ENCODE assay signal across 26 cellular contexts in the genomic region with DNA sequence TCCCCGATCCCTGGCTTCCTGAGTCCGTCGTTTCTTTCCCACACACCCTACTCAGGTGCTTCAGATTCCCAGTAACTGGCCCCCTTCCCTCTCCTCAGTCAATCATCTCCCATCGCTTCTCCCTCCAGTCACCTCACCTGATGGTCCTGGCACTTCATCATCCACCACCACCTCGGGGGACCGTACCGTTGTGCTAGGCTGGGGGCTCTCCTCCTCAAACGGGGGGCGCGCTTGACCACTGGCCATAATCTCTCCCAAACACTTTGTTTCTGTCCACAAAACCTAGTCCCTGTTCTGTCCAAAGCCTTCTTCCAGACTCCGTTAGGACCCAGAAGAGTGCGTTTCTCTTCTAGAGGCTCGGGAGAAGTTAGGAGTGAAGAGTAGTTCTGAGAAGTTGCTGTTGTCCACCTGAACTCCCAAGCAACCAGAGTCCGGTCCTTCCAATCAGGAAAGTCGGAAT. TPM values are rescaled to one million over a fixed set of nuclear protein-coding genes. Genes with fewer than 3 reads are reported as not detected.
A peak's percentile ranks its signal among the peaks of the same experiment; 100 is the strongest.
DNase-seq lines count a peak whose midpoint lies in the region; ATAC-seq and TF ChIP-seq lines count a peak whose summit lies in the region.
"Had no signal": no experiment of that assay in that cellular context is flagged by ENCODE, and none has a peak within 500 bp of the region (broad histone marks: within the 10 kb centered on the region; RNA-seq: fewer than 3 reads in every experiment).

A gene with protein sequence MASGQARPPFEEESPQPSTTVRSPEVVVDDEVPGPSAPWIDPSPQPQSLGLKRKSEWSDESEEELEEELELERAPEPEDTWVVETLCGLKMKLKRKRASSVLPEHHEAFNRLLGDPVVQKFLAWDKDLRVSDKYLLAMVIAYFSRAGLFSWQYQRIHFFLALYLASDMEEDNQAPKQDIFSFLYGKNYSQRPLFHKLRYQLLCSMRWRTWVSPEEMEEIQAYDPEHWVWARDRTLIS (minus strand): TSS at position 410 of the 460 bp plus-strand sequence. CDS start 164 bp downstream, at position 246.

- TF ChIP-seq EP300 in esophagus muscularis mucosa (IDR thresholded peaks at IDR 0.05), result no peak

- H3K4me1 ChIP-seq in Caco-2, result no peaks in the 10 kb centered on the region
- H3K4me1 ChIP-seq in esophagus muscularis mucosa, result no peaks in the 10 kb centered on the region
- no peaks in the 10 kb centered on the region for H3K4me1 ChIP-seq in body of pancreas
- H3K4me1 ChIP-seq: A549; BE2C; BLaER1 treated with 17β-estradiol and CSF1 and Interleukin-3, amounts not matched to agents 10 nM and 100 nM; HAP-1 had no signal

- TF ChIP-seq POLR2A in esophagus muscularis mucosa (IDR thresholded peaks at IDR 0.05; ENCODE audit: low read depth) (no peak), body of pancreas (IDR thresholded peaks at IDR 0.05) (no peak)

- H3K27me3 ChIP-seq in Caco-2 (replicated peaks; ENCODE audit: control insufficient read depth, insufficient read depth, low read length) (no peaks in the 10 kb centered on the region), esophagus muscularis mucosa (peaks cover 0 to 11% (median 0%) of the 10 kb centered on the region in 4 donors), body of pancreas (no peaks in the 10 kb centered on the region)
- H3K27me3 ChIP-seq: BLaER1 treated with 17β-estradiol and CSF1 and Interleukin-3, amounts not matched to agents 10 nM and 100 nM had no signal

- peaks cover 30% of the 10 kb centered on the region for H3K27me3 Mint-ChIP-seq in Caco-2 (ENCODE audit: insufficient read depth, unreplicated experiment)
- peaks cover 71% of the 10 kb centered on the region for H3K27me3 Mint-ChIP-seq in T-helper 17 cell
- H3K27me3 Mint-ChIP-seq in osteocyte (ENCODE audit: unreplicated experiment), result peaks cover 63% of the 10 kb centered on the region
- peaks cover 17% of the 10 kb centered on the region for H3K27me3 Mint-ChIP-seq in activated T-cell treated with anti-CD3 and anti-CD28 coated beads, Interleukin-2, amount 50 U/mL, for 24 hours
- H3K27me3 Mint-ChIP-seq in activated CD4-positive, alpha-beta T cell treated with anti-CD3 and anti-CD28 coated beads, Interleukin-2, amount 10 ng/mL, durations not matched to agents 7 days and 5 days, result peaks cover 23% of the 10 kb centered on the region
- H3K27me3 Mint-ChIP-seq in activated T-cell treated with anti-CD3 and anti-CD28 coated beads, Interleukin-2, amount 50 U/mL, for 4 hours (ENCODE audit: low read depth), result peaks cover 18% of the 10 kb centered on the region

- H3K9me3 Mint-ChIP-seq in Caco-2 (ENCODE audit: unreplicated experiment) (no peaks in the 10 kb centered on the region), osteocyte (ENCODE audit: unreplicated experiment) (no peaks in the 10 kb centered on the region)
- H3K9me3 Mint-ChIP-seq in activated T-cell treated with anti-CD3 and anti-CD28 coated beads, Interleukin-2, amount 50 U/mL, for 24 hours, result no peaks in the 10 kb centered on the region
- H3K9me3 Mint-ChIP-seq in activated CD4-positive, alpha-beta T cell treated with anti-CD3 and anti-CD28 coated beads, Interleukin-2, amount 10 ng/mL, durations not matched to agents 7 days and 5 days, result no peaks in the 10 kb centered on the region
- peaks cover 7% of the 10 kb centered on the region for H3K9me3 Mint-ChIP-seq in activated T-cell treated with anti-CD3 and anti-CD28 coated beads, Interleukin-2, amount 50 U/mL, for 4 hours
- H3K9me3 Mint-ChIP-seq: CD4-positive, alpha-beta T cell; CD8-positive, alpha-beta memory T cell; HFFc6 had no signal

- H3K4me1 Mint-ChIP-seq in Caco-2 (ENCODE audit: low read depth, unreplicated experiment) (no peaks in the 10 kb centered on the region), T-helper 17 cell (peaks cover 3% of the 10 kb centered on the region), osteocyte (ENCODE audit: unreplicated experiment) (no peaks in the 10 kb centered on the region)
- H3K4me1 Mint-ChIP-seq in activated T-cell treated with anti-CD3 and anti-CD28 coated beads, Interleukin-2, amount 50 U/mL, for 24 hours (ENCODE audit: low read depth), result no peaks in the 10 kb centered on the region
- H3K4me1 Mint-ChIP-seq in activated CD4-positive, alpha-beta T cell treated with anti-CD3 and anti-CD28 coated beads, Interleukin-2, amount 10 ng/mL, durations not matched to agents 7 days and 5 days, result no peaks in the 10 kb centered on the region
- no peaks in the 10 kb centered on the region for H3K4me1 Mint-ChIP-seq in activated T-cell treated with anti-CD3 and anti-CD28 coated beads, Interleukin-2, amount 50 U/mL, for 4 hours (ENCODE audit: low read depth)
- H3K4me1 Mint-ChIP-seq: CD14-positive monocyte; CD8-positive, alpha-beta memory T cell had no signal

- no peak within 1 kb of the TSS for H3K27ac ChIP-seq in esophagus muscularis mucosa (replicated peaks in 1 of 4)
- no peak within 1 kb of the TSS for H3K27ac ChIP-seq in body of pancreas
- H3K27ac ChIP-seq: A549; BLaER1 treated with 17β-estradiol and CSF1 and Interleukin-3, amounts not matched to agents 10 nM and 100 nM had no signal

- POLR2A ChIA-PET in Caco-2 (lab: Charles Lee), result no interaction called here
- POLR2A ChIA-PET in activated CD4-positive, alpha-beta T cell treated with anti-CD3 and anti-CD28 coated beads, Interleukin-2, amount 10 ng/mL, durations not matched to agents 7 days and 5 days (lab: Charles Lee), result no interaction called here

- no peaks in the 10 kb centered on the region for H3K36me3 Mint-ChIP-seq in Caco-2 (ENCODE audit: insufficient read depth, unreplicated experiment)
- peaks cover 17% of the 10 kb centered on the region for H3K36me3 Mint-ChIP-seq in T-helper 17 cell (ENCODE audit: low read depth)
- no peaks in the 10 kb centered on the region for H3K36me3 Mint-ChIP-seq in osteocyte (ENCODE audit: unreplicated experiment)
- no peaks in the 10 kb centered on the region for H3K36me3 Mint-ChIP-seq in activated T-cell treated with anti-CD3 and anti-CD28 coated beads, Interleukin-2, amount 50 U/mL, for 24 hours (ENCODE audit: low read depth)
- H3K36me3 Mint-ChIP-seq in activated CD4-positive, alpha-beta T cell treated with anti-CD3 and anti-CD28 coated beads, Interleukin-2, amount 10 ng/mL, durations not matched to agents 7 days and 5 days (ENCODE audit: low read depth), result no peaks in the 10 kb centered on the region
- H3K36me3 Mint-ChIP-seq in activated T-cell treated with anti-CD3 and anti-CD28 coated beads, Interleukin-2, amount 50 U/mL, for 4 hours (ENCODE audit: insufficient read depth), result no peaks in the 10 kb centered on the region
- H3K36me3 Mint-ChIP-seq: CD14-positive monocyte had no signal

- CTCF ChIA-PET in Caco-2 (lab: Charles Lee), result no interaction called here
- CTCF ChIA-PET in activated CD4-positive, alpha-beta T cell treated with anti-CD3 and anti-CD28 coated beads, Interleukin-2, amount 10 ng/mL, durations not matched to agents 7 days and 5 days (lab: Charles Lee), result no interaction called here

- H3K27ac Mint-ChIP-seq in Caco-2 (ENCODE audit: unreplicated experiment) (peak within 1 kb of the TSS; percentile 37), T-helper 17 cell (no peak within 1 kb of the TSS), osteocyte (ENCODE audit: unreplicated experiment) (no peak within 1 kb of the TSS)
- no peak within 1 kb of the TSS for H3K27ac Mint-ChIP-seq in activated T-cell treated with anti-CD3 and anti-CD28 coated beads, Interleukin-2, amount 50 U/mL, for 24 hours
- no peak within 1 kb of the TSS for H3K27ac Mint-ChIP-seq in activated CD4-positive, alpha-beta T cell treated with anti-CD3 and anti-CD28 coated beads, Interleukin-2, amount 10 ng/mL, durations not matched to agents 7 days and 5 days
- H3K27ac Mint-ChIP-seq: CD4-positive, alpha-beta T cell; HFFc6 had no signal

- no peaks in the 10 kb centered on the region for H3K36me3 ChIP-seq in Caco-2 (ENCODE audit: control insufficient read depth, insufficient read depth, low read length)
- no peaks in the 10 kb centered on the region for H3K36me3 ChIP-seq in esophagus muscularis mucosa
- H3K36me3 ChIP-seq in body of pancreas (replicated peaks in 1 of 2; ENCODE audit: insufficient read depth in 1 of 2, low read depth in 2 of 2), result no peaks in the 10 kb centered on the region
- H3K36me3 ChIP-seq: BE2C; BLaER1 treated with 17β-estradiol and CSF1 and Interleukin-3, amounts not matched to agents 10 nM and 100 nM; HAP-1 had no signal

- intact Hi-C loops in Caco-2 (cut with micrococcal nuclease; ENCODE audit: unreplicated experiment), result no loop called here
- intact Hi-C loops in esophagus muscularis mucosa (cut with DNase I), result no loop called here
- intact Hi-C loops in body of pancreas (cut with DNase I), result no loop called here

- H3K4me3 Mint-ChIP-seq in Caco-2 (ENCODE audit: unreplicated experiment), result no peak within 1 kb of the TSS
- peak within 1 kb of the TSS; percentile 15 for H3K4me3 Mint-ChIP-seq in T-helper 17 cell
- H3K4me3 Mint-ChIP-seq in osteocyte (ENCODE audit: unreplicated experiment), result no peak within 1 kb of the TSS
- no peak within 1 kb of the TSS for H3K4me3 Mint-ChIP-seq in activated T-cell treated with anti-CD3 and anti-CD28 coated beads, Interleukin-2, amount 50 U/mL, for 24 hours
- H3K4me3 Mint-ChIP-seq in activated CD4-positive, alpha-beta T cell treated with anti-CD3 and anti-CD28 coated beads, Interleukin-2, amount 10 ng/mL, durations not matched to agents 7 days and 5 days, result no peak within 1 kb of the TSS
- no peak within 1 kb of the TSS for H3K4me3 Mint-ChIP-seq in activated T-cell treated with anti-CD3 and anti-CD28 coated beads, Interleukin-2, amount 50 U/mL, for 4 hours
- H3K4me3 Mint-ChIP-seq: CD14-positive monocyte; CD4-positive, alpha-beta T cell; CD8-positive, alpha-beta memory T cell; HFFc6 had no signal

- no TSS peak for BruUV-seq in Caco-2 (replicated peaks; lab: Mats Ljungman, UMichigan)

- no peak for ATAC-seq in T-helper 17 cell
- no peak for ATAC-seq in body of pancreas
- no peak for ATAC-seq in activated T-cell treated with anti-CD3 and anti-CD28 coated beads, Interleukin-2, amount 50 U/mL, for 4 hours
- ATAC-seq: A549 had no signal

- no peaks in the 10 kb centered on the region for H3K9me3 ChIP-seq in Caco-2
- no peaks in the 10 kb centered on the region for H3K9me3 ChIP-seq in T-helper 17 cell (ENCODE audit: control insufficient read depth, low read length, poor library complexity, severe bottlenecking)
- H3K9me3 ChIP-seq in esophagus muscularis mucosa, result no peaks in the 10 kb centered on the region
- H3K9me3 ChIP-seq in body of pancreas, result no peaks in the 10 kb centered on the region
- H3K9me3 ChIP-seq: A549, BE2C, HAP-1 had no signal

- DNase-seq in Caco-2 (no peak), T-helper 17 cell (no peak), esophagus muscularis mucosa (ENCODE audit: extremely low spot score) (peak; percentile 37), osteocyte (ENCODE audit: extremely low spot score, unreplicated experiment) (peak; percentile 83), body of pancreas (no peak)
- DNase-seq in activated T-cell treated with anti-CD3 and anti-CD28 coated beads, Interleukin-2, amount 50 U/mL, for 24 hours, result no peak
- no peak for DNase-seq in activated CD4-positive, alpha-beta T cell treated with anti-CD3 and anti-CD28 coated beads, Interleukin-2, amount 10 ng/mL, durations not matched to agents 7 days and 5 days
- no peak for DNase-seq in activated T-cell treated with anti-CD3 and anti-CD28 coated beads, Interleukin-2, amount 50 U/mL, for 4 hours
- DNase-seq: 8988T; ACHN; AML-193; BE2C; Calu3; CD4-positive, alpha-beta T cell; CD8-positive, alpha-beta memory T cell; DMS53; DMS79 treated with DMSO at 0.1 percent for 48 hours; GF-D8; GOT3; HFFc6 had no signal

- H3K4me3 ChIP-seq in Caco-2 (ENCODE audit: low read depth, low read length), result no peak within 1 kb of the TSS
- no peak within 1 kb of the TSS for H3K4me3 ChIP-seq in esophagus muscularis mucosa
- H3K4me3 ChIP-seq in body of pancreas, result no peak within 1 kb of the TSS
- H3K4me3 ChIP-seq: A549; BLaER1 treated with 17β-estradiol and CSF1 and Interleukin-3, amounts not matched to agents 10 nM and 100 nM; HAP-1 had no signal

- 86% methylated on average over 15 of the region's 15 CpGs for WGBS in esophagus muscularis mucosa
- WGBS in body of pancreas, 2 donors, result 77 to 87% methylated on average over 15 of the region's 15 CpGs

- TF ChIP-seq CTCF in Caco-2 (IDR thresholded peaks at IDR 0.05; ENCODE audit: insufficient read depth in 1 of 2, low read depth in 1 of 2, low read length in 1 of 2, severe bottlenecking in 1 of 2, unreplicated experiment in 1 of 2) (no peak), esophagus muscularis mucosa (IDR thresholded peaks at IDR 0.05) (no peak), osteocyte (IDR thresholded peaks at IDR 0.05) (no peak), body of pancreas (IDR thresholded peaks at IDR 0.05) (no peak)

RNA-seq across cellular contexts. Expression of the gene that starts here (rescaled TPM):
- total RNA-seq in Caco-2 (2022) (not detected in 2 replicates), T-helper 17 cell (not detected), esophagus muscularis mucosa (not detected), osteocyte (not detected in 2 replicates), body of pancreas (not detected)
- not detected for total RNA-seq in activated CD4-positive, alpha-beta T cell treated with anti-CD3 and anti-CD28 coated beads, Interleukin-2, amount 10 ng/mL, durations not matched to agents 7 days and 5 days
- total RNA-seq in activated T-cell treated with anti-CD3 and anti-CD28 coated beads, Interleukin-2, amount 50 U/mL, for 4 hours, result not detected
- total RNA-seq: Calu3; CD4-positive, alpha-beta T cell; CD8-positive, alpha-beta memory T cell; Daoy; G401; HFFc6 had no signal

Comparison
In these comparisons a context has a peak if more than half of its experiments do, and no peak if none do; other contexts are left out.
1. Peak in DNase-seq in esophagus muscularis mucosa; RNA of the gene not detected or under 1 TPM.
2. Peak in DNase-seq in osteocyte; RNA of the gene not detected or under 1 TPM.